1 cellular context compared by ENCODE assay signal in the genomic region with DNA sequence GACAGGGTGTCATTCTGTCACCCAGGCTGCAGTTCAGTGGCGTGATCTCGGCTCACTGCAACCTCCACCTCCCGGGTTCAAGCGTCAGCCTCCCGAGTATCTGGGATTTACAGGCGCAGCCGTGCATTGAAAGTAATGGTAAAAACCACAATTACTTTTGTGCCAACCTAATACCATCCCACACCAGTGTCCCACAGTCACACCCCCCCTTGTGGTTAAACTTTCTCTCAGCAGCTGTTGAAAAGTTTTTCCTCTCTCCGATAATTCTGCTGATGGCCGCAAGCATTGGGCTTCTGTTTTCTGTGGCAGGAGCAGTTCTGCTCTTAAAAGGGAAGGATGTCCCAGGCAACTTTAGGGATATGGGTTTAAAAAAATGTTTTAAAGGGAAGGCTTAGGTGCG.
TF ChIP-seq lines count a peak whose summit lies in the region.

No MANE protein-coding gene starts in this region.

TF ChIP-seq in GM12878, 131 proteins besides CTCF, POLR2A, EP300 and RAD21 (continued from another document):
- TF ChIP-seq IKZF2 (IDR thresholded peaks at IDR 0.05) (peak; percentile 39 to 54; a peak in 1 of 4 replicates), NBN (IDR thresholded peaks at IDR 0.05) (no peak), ZNF384 (IDR thresholded peaks at IDR 0.05; ENCODE audit: borderline replicate concordance, low read depth, low read length) (peak; percentile 19; the same call in 1 of the 2 replicates), TAF1 (IDR thresholded peaks at IDR 0.05; ENCODE audit: borderline replicate concordance, low read depth, low read length) (no peak), NRF1 (conservative IDR thresholded peaks at IDR 0.05; ENCODE audit: low read depth, low read length) (no peak), FOXM1 (IDR thresholded peaks at IDR 0.05; ENCODE audit: low read depth, low read length) (no peak), SMC3 (IDR thresholded peaks at IDR 0.05; ENCODE audit: borderline replicate concordance, low read length) (peak; percentile 47; the same call in 1 of the 2 replicates), HCFC1 (IDR thresholded peaks at IDR 0.05; ENCODE audit: low read length) (no peak)
- TF ChIP-seq, protein P1, sequence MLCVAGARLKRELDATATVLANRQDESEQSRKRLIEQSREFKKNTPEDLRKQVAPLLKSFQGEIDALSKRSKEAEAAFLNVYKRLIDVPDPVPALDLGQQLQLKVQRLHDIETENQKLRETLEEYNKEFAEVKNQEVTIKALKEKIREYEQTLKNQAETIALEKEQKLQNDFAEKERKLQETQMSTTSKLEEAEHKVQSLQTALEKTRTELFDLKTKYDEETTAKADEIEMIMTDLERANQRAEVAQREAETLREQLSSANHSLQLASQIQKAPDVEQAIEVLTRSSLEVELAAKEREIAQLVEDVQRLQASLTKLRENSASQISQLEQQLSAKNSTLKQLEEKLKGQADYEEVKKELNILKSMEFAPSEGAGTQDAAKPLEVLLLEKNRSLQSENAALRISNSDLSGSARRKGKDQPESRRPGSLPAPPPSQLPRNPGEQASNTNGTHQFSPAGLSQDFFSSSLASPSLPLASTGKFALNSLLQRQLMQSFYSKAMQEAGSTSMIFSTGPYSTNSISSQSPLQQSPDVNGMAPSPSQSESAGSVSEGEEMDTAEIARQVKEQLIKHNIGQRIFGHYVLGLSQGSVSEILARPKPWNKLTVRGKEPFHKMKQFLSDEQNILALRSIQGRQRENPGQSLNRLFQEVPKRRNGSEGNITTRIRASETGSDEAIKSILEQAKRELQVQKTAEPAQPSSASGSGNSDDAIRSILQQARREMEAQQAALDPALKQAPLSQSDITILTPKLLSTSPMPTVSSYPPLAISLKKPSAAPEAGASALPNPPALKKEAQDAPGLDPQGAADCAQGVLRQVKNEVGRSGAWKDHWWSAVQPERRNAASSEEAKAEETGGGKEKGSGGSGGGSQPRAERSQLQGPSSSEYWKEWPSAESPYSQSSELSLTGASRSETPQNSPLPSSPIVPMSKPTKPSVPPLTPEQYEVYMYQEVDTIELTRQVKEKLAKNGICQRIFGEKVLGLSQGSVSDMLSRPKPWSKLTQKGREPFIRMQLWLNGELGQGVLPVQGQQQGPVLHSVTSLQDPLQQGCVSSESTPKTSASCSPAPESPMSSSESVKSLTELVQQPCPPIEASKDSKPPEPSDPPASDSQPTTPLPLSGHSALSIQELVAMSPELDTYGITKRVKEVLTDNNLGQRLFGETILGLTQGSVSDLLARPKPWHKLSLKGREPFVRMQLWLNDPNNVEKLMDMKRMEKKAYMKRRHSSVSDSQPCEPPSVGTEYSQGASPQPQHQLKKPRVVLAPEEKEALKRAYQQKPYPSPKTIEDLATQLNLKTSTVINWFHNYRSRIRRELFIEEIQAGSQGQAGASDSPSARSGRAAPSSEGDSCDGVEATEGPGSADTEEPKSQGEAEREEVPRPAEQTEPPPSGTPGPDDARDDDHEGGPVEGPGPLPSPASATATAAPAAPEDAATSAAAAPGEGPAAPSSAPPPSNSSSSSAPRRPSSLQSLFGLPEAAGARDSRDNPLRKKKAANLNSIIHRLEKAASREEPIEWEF (IDR thresholded peaks at IDR 0.05; ENCODE audit: insufficient replicate concordance, low read depth, low read length), result no peak
TF ChIP-seq in GM12878: peak in this region for 5.
